In the genomic region with DNA sequence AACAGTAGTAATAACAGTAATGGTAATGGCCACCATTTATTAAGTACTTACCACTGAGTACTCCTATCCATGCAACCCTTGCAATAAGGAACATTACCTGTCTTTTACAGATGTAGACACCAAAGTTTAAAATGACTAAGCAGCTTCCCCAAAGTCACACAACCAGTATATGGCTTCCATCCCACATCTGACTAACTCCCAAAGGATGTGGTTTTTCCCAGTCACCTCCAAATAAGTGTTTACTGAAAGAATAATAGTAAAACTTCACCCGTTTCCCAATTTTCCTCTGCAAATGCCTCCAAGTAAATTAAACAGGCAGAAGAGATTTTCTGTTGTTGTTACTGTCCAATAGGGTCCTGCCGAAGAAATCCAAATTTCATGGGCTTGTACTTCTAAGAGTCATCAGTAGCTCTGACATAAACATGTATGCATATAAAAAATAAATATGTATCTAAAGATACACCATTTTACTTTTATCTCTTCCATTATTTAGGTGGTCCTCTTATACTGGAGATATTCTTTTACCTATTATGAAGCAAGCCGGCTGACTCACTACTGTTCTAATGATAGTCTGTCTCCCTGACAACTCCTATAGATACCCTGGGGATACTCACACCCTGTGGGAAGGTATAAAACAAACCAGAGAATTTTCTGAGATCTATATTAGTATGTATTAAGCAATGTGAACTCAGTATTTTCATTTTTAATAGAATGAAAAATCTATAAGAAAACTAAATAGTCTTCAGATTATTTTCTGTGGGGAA, we compare ENCODE assay signal across 15 cellular contexts.
DNase-seq lines count a peak whose midpoint lies in the region; ATAC-seq and TF ChIP-seq lines count a peak whose summit lies in the region.
"Had no signal": no experiment of that assay in that cellular context is flagged by ENCODE, and none has a peak within 500 bp of the region (broad histone marks: within the 10 kb centered on the region; RNA-seq: fewer than 3 reads in every experiment).

No MANE protein-coding gene starts in this region.

- POLR2A ChIA-PET in SK-N-SH (lab: Yijun Ruan, JAX), result no interaction called here

- H3K9me3 ChIP-seq in SK-N-SH (no peaks in the 10 kb centered on the region), smooth muscle cell (replicated peaks; ENCODE audit: low read depth) (no peaks in the 10 kb centered on the region), endodermal cell (ENCODE audit: control insufficient read depth, low read length) (no peaks in the 10 kb centered on the region), aorta (ENCODE audit: control insufficient read depth, low read length) (no peaks in the 10 kb centered on the region)
- H3K9me3 ChIP-seq: adrenal gland had no signal

- H3K27me3 Mint-ChIP-seq in endodermal cell (ENCODE audit: insufficient read depth), result no peaks in the 10 kb centered on the region
- H3K27me3 Mint-ChIP-seq: activated T-cell treated with anti-CD3 and anti-CD28 coated beads, Interleukin-2, amount 50 U/mL, for 24 hours; effector memory CD8-positive, alpha-beta T cell had no signal

- 53% methylated on average over 3 of the region's 3 CpGs for WGBS in SK-N-SH (ENCODE audit: low lambda C conversion rate)
- WGBS in smooth muscle cell (ENCODE audit: low lambda C conversion rate), result 65% methylated on average over 3 of the region's 3 CpGs
- 81% methylated on average over 3 of the region's 3 CpGs; no CpG with 5 or more reads in 1 of the 2 experiments for WGBS in endodermal cell (ENCODE audit: insufficient coverage in 1 of 2, insufficient read length in 1 of 2), 2 experiments
- 58 to 67% methylated on average over 3 of the region's 3 CpGs for WGBS in aorta, 2 donors

- no peaks in the 10 kb centered on the region for H3K36me3 ChIP-seq in SK-N-SH (replicated peaks in 1 of 2; ENCODE audit: control insufficient read depth in 1 of 2, insufficient read depth in 2 of 2, low read length in 1 of 2)
- H3K36me3 ChIP-seq in smooth muscle cell (ENCODE audit: low read depth), result no peaks in the 10 kb centered on the region
- H3K36me3 ChIP-seq in endodermal cell (ENCODE audit: control insufficient read depth, insufficient read depth, low read length), result no peaks in the 10 kb centered on the region
- no peaks in the 10 kb centered on the region for H3K36me3 ChIP-seq in aorta (ENCODE audit: control insufficient read depth in 1 of 2, insufficient read depth in 2 of 2, low read length in 1 of 2)
- H3K36me3 ChIP-seq: adrenal gland had no signal

- H3K9ac ChIP-seq in SK-N-SH (no peak overlapping the region), smooth muscle cell (ENCODE audit: low read depth) (peak overlapping the region; percentile 66), endodermal cell (ENCODE audit: extremely low read depth, low read length, poor library complexity, severe bottlenecking) (no peak overlapping the region)

- peak; percentile 84 for DNase-seq in H4 (ENCODE audit: low spot score)
- DNase-seq in SK-N-SH, result no peak
- DNase-seq in fibroblast of mammary gland (ENCODE audit: low read depth), result peak; percentile 85
- no peak for DNase-seq in smooth muscle cell (lab: John Stamatoyannopoulos, UW; ENCODE audit: unreplicated experiment)
- DNase-seq in occipital lobe (lab: John Stamatoyannopoulos, UW), result no peak
- no peak for DNase-seq in endodermal cell
- DNase-seq in aorta, result no peak
- DNase-seq: activated CD4-positive, alpha-beta T cell treated with anti-CD3 and anti-CD28 coated beads for 1 hour; activated T-cell treated with anti-CD3 and anti-CD28 coated beads, Interleukin-2, amount 50 U/mL, for 24 hours; adrenal gland; effector memory CD8-positive, alpha-beta T cell; hippocampal formation; stimulated activated CD4-positive, alpha-beta T cell treated with anti-CD3 and anti-CD28 coated beads, Interleukin-12 subunit alpha, Interleukin-12 subunit beta, amount 100 ng/mL, for 4 hours had no signal

- H3K27ac Mint-ChIP-seq in endodermal cell, result no peak overlapping the region
- H3K27ac Mint-ChIP-seq: activated T-cell treated with anti-CD3 and anti-CD28 coated beads, Interleukin-2, amount 50 U/mL, for 24 hours; effector memory CD8-positive, alpha-beta T cell had no signal

- TF ChIP-seq EP300 in SK-N-SH (IDR thresholded peaks at IDR 0.05; ENCODE audit: borderline replicate concordance in 1 of 2, low read depth in 1 of 2, low read length in 1 of 2), result peak in 1 of 2 experiments; percentile 59; a peak in 1 of 4 replicates

- ATAC-seq in HG03571 (IDR thresholded peaks at IDR 0.05; ENCODE audit: unreplicated experiment) (no peak), aorta (ENCODE audit: low FRiP score) (no peak)
- ATAC-seq: effector memory CD8-positive, alpha-beta T cell had no signal

- no peak for TF ChIP-seq CTCF in SK-N-SH (IDR thresholded peaks at IDR 0.05)
- no peak for TF ChIP-seq CTCF in fibroblast of mammary gland (conservative IDR thresholded peaks at IDR 0.05; ENCODE audit: control insufficient read depth, insufficient read depth, low read depth, low read length)
- TF ChIP-seq CTCF in smooth muscle cell (IDR thresholded peaks at IDR 0.05; ENCODE audit: borderline replicate concordance, insufficient read depth, poor library complexity, severe bottlenecking), result no peak
- no peak for TF ChIP-seq CTCF in endodermal cell (conservative IDR thresholded peaks at IDR 0.05)

- no peak for TF ChIP-seq RAD21 in SK-N-SH (IDR thresholded peaks at IDR 0.05; ENCODE audit: low read length)

- intact Hi-C loops in aorta (cut with DNase I), result no loop called here

- peaks cover 3% of the 10 kb centered on the region for H3K9me3 Mint-ChIP-seq in endodermal cell
- H3K9me3 Mint-ChIP-seq: effector memory CD8-positive, alpha-beta T cell had no signal

- H3K36me3 Mint-ChIP-seq in endodermal cell (ENCODE audit: low read depth), result peaks cover 1% of the 10 kb centered on the region

- H3K4me3 Mint-ChIP-seq in endodermal cell, result no peak overlapping the region
- H3K4me3 Mint-ChIP-seq: activated T-cell treated with anti-CD3 and anti-CD28 coated beads, Interleukin-2, amount 50 U/mL, for 24 hours; effector memory CD8-positive, alpha-beta T cell; neural crest cell had no signal

- H3K4me1 ChIP-seq in SK-N-SH (ENCODE audit: control insufficient read depth in 1 of 2, insufficient read depth in 2 of 2, low read depth in 1 of 2, low read length in 1 of 2) (no peaks in the 10 kb centered on the region; a peak in 2 of 4 replicates), smooth muscle cell (ENCODE audit: low read depth) (peaks cover 6% of the 10 kb centered on the region), endodermal cell (ENCODE audit: control insufficient read depth, insufficient read depth, low read length) (no peaks in the 10 kb centered on the region), aorta (ENCODE audit: control insufficient read depth in 1 of 2, insufficient read depth in 2 of 2, low read length in 2 of 2) (peaks cover 0 to 6% of the 10 kb centered on the region in 2 donors)
- H3K4me1 ChIP-seq: adrenal gland had no signal

- H3K9me2 ChIP-seq in SK-N-SH, result no peaks in the 10 kb centered on the region

- H4K20me1 ChIP-seq in SK-N-SH (ENCODE audit: insufficient read depth), result no peaks in the 10 kb centered on the region
- no peaks in the 10 kb centered on the region for H4K20me1 ChIP-seq in smooth muscle cell (ENCODE audit: low read depth)

- H3F3A ChIP-seq in SK-N-SH (replicated peaks; ENCODE audit: insufficient read depth), result no peaks in the 10 kb centered on the region
- no peaks in the 10 kb centered on the region for H3F3A ChIP-seq in smooth muscle cell (ENCODE audit: low read depth)

- no peak overlapping the region for H3K4me2 ChIP-seq in SK-N-SH
- peak overlapping the region; percentile 28 for H3K4me2 ChIP-seq in smooth muscle cell

- CTCF ChIA-PET in SK-N-SH (lab: Yijun Ruan, JAX), result no interaction called here

- H3K27me3 ChIP-seq in SK-N-SH (ENCODE audit: insufficient read depth) (no peaks in the 10 kb centered on the region), smooth muscle cell (ENCODE audit: low read depth) (no peaks in the 10 kb centered on the region), endodermal cell (ENCODE audit: control insufficient read depth, insufficient read depth, low read length, poor library complexity, severe bottlenecking) (no peaks in the 10 kb centered on the region), aorta (ENCODE audit: control insufficient read depth in 1 of 2, insufficient read depth in 2 of 2, low read length in 1 of 2) (no peaks in the 10 kb centered on the region)
- H3K27me3 ChIP-seq: adrenal gland had no signal

- peak overlapping the region; percentile 19; the same call in 1 of the 2 replicates for H2AFZ ChIP-seq in SK-N-SH (ENCODE audit: low read depth)
- H2AFZ ChIP-seq in smooth muscle cell (ENCODE audit: low read depth), result no peak overlapping the region

- H3K4me3 ChIP-seq in SK-N-SH (ENCODE audit: low read depth in 2 of 2, low read length in 1 of 2), result no peak overlapping the region
- no peak overlapping the region for H3K4me3 ChIP-seq in fibroblast of mammary gland (ENCODE audit: control insufficient read depth, low read depth, low read length)
- no peak overlapping the region for H3K4me3 ChIP-seq in smooth muscle cell
- H3K4me3 ChIP-seq in endodermal cell (ENCODE audit: low read length), result no peak overlapping the region
- no peak overlapping the region for H3K4me3 ChIP-seq in aorta (ENCODE audit: low read length in 2 of 2)
- H3K4me3 ChIP-seq: adrenal gland had no signal

- H3K79me2 ChIP-seq in SK-N-SH (ENCODE audit: insufficient read depth) (no peaks in the 10 kb centered on the region), smooth muscle cell (ENCODE audit: low read depth) (no peaks in the 10 kb centered on the region)

- H3K27ac ChIP-seq in SK-N-SH (ENCODE audit: low read depth in 2 of 2, low read length in 1 of 2) (peak overlapping the region in 1 of 2 experiments; percentile 29; a peak in 2 of 4 replicates), smooth muscle cell (ENCODE audit: low read depth) (peak overlapping the region; percentile 91), endodermal cell (ENCODE audit: low read depth, low read length) (no peak overlapping the region), aorta (ENCODE audit: low read depth in 1 of 2, low read length in 2 of 2) (no peak overlapping the region)
- H3K27ac ChIP-seq: adrenal gland had no signal

- H3K4me1 Mint-ChIP-seq in endodermal cell, result peaks cover 3% of the 10 kb centered on the region

TF ChIP-seq in SK-N-SH, 30 proteins besides CTCF, POLR2A, EP300 and RAD21 (continues in another document):
- no peak for TF ChIP-seq ELF1 (IDR thresholded peaks at IDR 0.05)

Comparison
In these comparisons a context has a peak if more than half of its experiments do, and no peak if none do; other contexts are left out.
1. DNase-seq: peak in H4 (single experiment) and fibroblast of mammary gland (single experiment); none in SK-N-SH (single experiment), smooth muscle cell (single experiment), occipital lobe (single experiment), endodermal cell (single experiment) and aorta (0 of 2).